8 cellular contexts compared by ENCODE assay signal in genomic region chrX:103629295-103630170, GRCh38. TPM values are rescaled to one million over a fixed set of nuclear protein-coding genes. Genes with fewer than 3 reads are reported as not detected.
DNase-seq lines count a peak whose midpoint lies in the region; ATAC-seq and TF ChIP-seq lines count a peak whose summit lies in the region.

No MANE protein-coding gene starts in this region.

- ATAC-seq in GM21737 (IDR thresholded peaks at IDR 0.05; ENCODE audit: unreplicated experiment) = no peak

- H3K27me3 ChIP-seq in SJSA1 (replicated peaks) (no peaks in the 10 kb centered on the region), brain microvascular endothelial cell (replicated peaks) (no peaks in the 10 kb centered on the region), iPS-18a (ENCODE audit: control insufficient read depth, insufficient read depth, low read length) (no peaks in the 10 kb centered on the region)

- H3K4me3 ChIP-seq in SJSA1 (peak overlapping the region; percentile 53), brain microvascular endothelial cell (ENCODE audit: low read depth, low read length) (peak overlapping the region; percentile 69), iPS-18a (ENCODE audit: low read length) (peak overlapping the region; percentile 88), retinal pigment epithelial cell (ENCODE audit: low read length) (peak overlapping the region; percentile 74)

- peak; percentile 16 for DNase-seq in CD1c-positive myeloid dendritic cell (ENCODE audit: extremely low spot score)
- peak; percentile 5 for DNase-seq in GM20000 (ENCODE audit: low spot score)
- DNase-seq in SJSA1 (ENCODE audit: low read depth in 1 of 2, low spot score in 2 of 2) = peak; percentile 62 to 64
- DNase-seq in brain microvascular endothelial cell = peak; percentile 37
- DNase-seq in retinal pigment epithelial cell (ENCODE audit: low read depth) = no peak

- H3K4me1 ChIP-seq in SJSA1 (replicated peaks) (peaks cover 5% of the 10 kb centered on the region; the same call in 1 of the 2 replicates), iPS-18a (ENCODE audit: control insufficient read depth, low read depth, low read length) (peaks cover 5% of the 10 kb centered on the region)

- TF ChIP-seq CTCF in GM20000 (IDR thresholded peaks at IDR 0.05; ENCODE audit: extremely low read depth, missing control alignments) = peak; percentile 34
- TF ChIP-seq CTCF in brain microvascular endothelial cell (IDR thresholded peaks at IDR 0.05; ENCODE audit: low read depth, low read length, missing control alignments) = peak; percentile 80
- peak; percentile 64 for TF ChIP-seq CTCF in retinal pigment epithelial cell (conservative IDR thresholded peaks at IDR 0.05; ENCODE audit: low read depth, low read length)

- H3K36me3 ChIP-seq in KOPT-K1 (ENCODE audit: insufficient read depth, low read length) (no peaks in the 10 kb centered on the region), SJSA1 (no peaks in the 10 kb centered on the region), brain microvascular endothelial cell (replicated peaks) (no peaks in the 10 kb centered on the region), iPS-18a (ENCODE audit: control insufficient read depth, low read depth, low read length) (no peaks in the 10 kb centered on the region)

- H3K27ac ChIP-seq in KOPT-K1 (ENCODE audit: low read depth, low read length, poor library complexity, severe bottlenecking) (peak overlapping the region; percentile 30), SJSA1 (peak overlapping the region; percentile 49), brain microvascular endothelial cell (peak overlapping the region; percentile 31), iPS-18a (ENCODE audit: low read length) (peak overlapping the region; percentile 63)

- no peaks in the 10 kb centered on the region for H3K9me3 ChIP-seq in KOPT-K1 (ENCODE audit: insufficient read depth, low read length, poor library complexity, severe bottlenecking)
- H3K9me3 ChIP-seq in SJSA1 (replicated peaks) = no peaks in the 10 kb centered on the region
- H3K9me3 ChIP-seq in iPS-18a (ENCODE audit: control insufficient read depth, low read depth, low read length) = no peaks in the 10 kb centered on the region

- H3K9ac ChIP-seq in iPS-18a (ENCODE audit: low read length) = peak overlapping the region; percentile 74

- in situ Hi-C loops in brain microvascular endothelial cell (cut with HindIII; ENCODE audit: low pct_ligation_motif_present, low sequenced_read_pairs) = no loop called here

RNA-seq across cellular contexts. Expression of gene TCEAL1, which starts 0.8 kb away (rescaled TPM):
- 21.5 and 42.7 TPM in 2 replicates for total RNA-seq in SJSA1 (2014; rRNA removed; shearing (Covaris generic))

RNA-seq across cellular contexts. Expression of gene TCEAL3, which starts 21.8 kb away (rescaled TPM):
- 21.0 and 30.5 TPM in 2 replicates for total RNA-seq in SJSA1 (2014; rRNA removed; shearing (Covaris generic))

RNA-seq across cellular contexts. Expression of gene TCEAL4, which starts 44.2 kb away (rescaled TPM):
- 45.1 and 50.6 TPM in 2 replicates for total RNA-seq in SJSA1 (2014; rRNA removed; shearing (Covaris generic))

RNA-seq across cellular contexts. Expression of gene MORF4L2, which starts 57.0 kb away (rescaled TPM):
- 806 and 914 TPM in 2 replicates for total RNA-seq in SJSA1 (2014; rRNA removed; shearing (Covaris generic))
